19 cellular contexts compared by ENCODE assay signal in genomic region chr12:5797661-5798060, GRCh38.
"Had no signal": no experiment of that assay in that cellular context is flagged by ENCODE, and none has a peak within 500 bp of the region (broad histone marks: within the 10 kb centered on the region; RNA-seq: fewer than 3 reads in every experiment).

No MANE protein-coding gene starts in this region.

- H3K36me3 ChIP-seq: colonic mucosa, gastroesophageal sphincter, left lung had no signal

- H3K9me3 Mint-ChIP-seq: immature natural killer cell, mesothelial cell of epicardium had no signal

- H3K4me3 ChIP-seq: colonic mucosa, dorsolateral prefrontal cortex, esophagus muscularis mucosa, gastroesophageal sphincter, heart left ventricle, hepatocyte, left lung, lower lobe of right lung had no signal

- H3K9me3 ChIP-seq: colonic mucosa, esophagus muscularis mucosa, gastroesophageal sphincter, heart left ventricle, left lung, lower lobe of right lung had no signal

- H3K36me3 Mint-ChIP-seq: immature natural killer cell, mesothelial cell of epicardium had no signal

- H3K27ac ChIP-seq: colonic mucosa, dorsolateral prefrontal cortex, esophagus muscularis mucosa, foreskin keratinocyte, gastroesophageal sphincter, heart left ventricle, hepatocyte, left lung, lower lobe of right lung had no signal

- H3K27me3 ChIP-seq: colonic mucosa, esophagus muscularis mucosa, foreskin keratinocyte, heart left ventricle, left lung had no signal

- H3K27ac Mint-ChIP-seq: immature natural killer cell, mesothelial cell of epicardium had no signal

- H3K4me1 Mint-ChIP-seq: immature natural killer cell, mesothelial cell of epicardium had no signal

- H3K4me3 Mint-ChIP-seq: immature natural killer cell, mesothelial cell of epicardium had no signal

- H3K4me1 ChIP-seq: colonic mucosa, esophagus muscularis mucosa, foreskin keratinocyte, gastroesophageal sphincter, left lung, lower lobe of right lung had no signal

- DNase-seq: colonic mucosa; dermis blood vessel endothelial cell; effector CD4-positive, alpha-beta T cell; effector memory CD4-positive, alpha-beta T cell; foreskin keratinocyte; heart left ventricle; immature natural killer cell; kidney; kidney glomerular epithelial cell; left colon; left lung; left ventricle myocardium superior; lower lobe of right lung; mesenchymal stem cell had no signal

- ATAC-seq: foreskin keratinocyte, gastroesophageal sphincter, heart left ventricle, left colon, left lung, left ventricle myocardium superior, lower lobe of right lung had no signal
